In the genomic region with DNA sequence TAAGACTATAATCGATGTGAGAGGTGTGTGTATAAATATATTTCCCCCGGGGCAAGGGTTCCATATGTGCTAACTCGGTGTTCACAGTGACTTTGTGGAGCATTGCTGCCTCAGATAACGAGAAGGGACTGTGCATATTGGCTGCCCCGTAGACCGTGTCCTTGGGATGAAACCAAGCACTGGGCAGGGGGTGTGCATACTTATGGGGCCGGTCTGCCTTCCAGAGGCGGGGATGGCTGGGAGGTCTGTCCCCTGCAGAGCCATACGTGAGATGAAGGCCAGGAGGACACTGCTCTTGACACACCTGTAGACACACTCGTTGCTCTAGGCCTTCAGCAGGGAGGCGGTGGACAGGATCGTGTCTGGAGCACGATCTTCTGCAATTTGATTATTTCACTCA, we compare ENCODE assay signal across 17 cellular contexts. TPM values are rescaled to one million over a fixed set of nuclear protein-coding genes. Genes with fewer than 3 reads are reported as not detected.
DNase-seq lines count a peak whose midpoint lies in the region; ATAC-seq and TF ChIP-seq lines count a peak whose summit lies in the region.
"Had no signal": no experiment of that assay in that cellular context is flagged by ENCODE, and none has a peak within 500 bp of the region (broad histone marks: within the 10 kb centered on the region; RNA-seq: fewer than 3 reads in every experiment).

No MANE protein-coding gene starts in this region.

- H3K27me3 ChIP-seq in mammary epithelial cell (ENCODE audit: insufficient read depth, low read length) = no peaks in the 10 kb centered on the region
- H3K27me3 ChIP-seq in osteoblast (ENCODE audit: insufficient read depth, low read length) = no peaks in the 10 kb centered on the region
- H3K27me3 ChIP-seq: BLaER1 treated with 17β-estradiol and CSF1 and Interleukin-3, amounts not matched to agents 10 nM and 100 nM; MG63 had no signal

- no peak overlapping the region for H3K4me3 Mint-ChIP-seq in MCF 10A (ENCODE audit: unreplicated experiment)
- no peak overlapping the region for H3K4me3 Mint-ChIP-seq in chondrocyte (ENCODE audit: unreplicated experiment)
- H3K4me3 Mint-ChIP-seq in activated CD4-positive, alpha-beta T cell treated with anti-CD3 and anti-CD28 coated beads, Interleukin-2, amount 10 ng/mL, durations not matched to agents 7 days and 5 days = no peak overlapping the region

- POLR2A ChIA-PET in MCF 10A (lab: Yijun Ruan, JAX) = interaction anchor here (0.6 to 8.2 kb wide), 33 partner anchors 9 to 837 kb away, joined by 3 to 116 read pairs (median 4); a partner anchor contains a TSS
- POLR2A ChIA-PET in activated CD4-positive, alpha-beta T cell treated with anti-CD3 and anti-CD28 coated beads, Interleukin-2, amount 10 ng/mL, durations not matched to agents 7 days and 5 days (lab: Charles Lee) = no interaction called here

- H3K4me3 ChIP-seq in mammary epithelial cell (replicated peaks in 1 of 3; ENCODE audit: insufficient read depth in 1 of 3, low read depth in 2 of 3, low read length in 3 of 3) = no peak overlapping the region
- H3K4me3 ChIP-seq in osteoblast (ENCODE audit: insufficient read depth, low read length) = no peak overlapping the region
- H3K4me3 ChIP-seq: BLaER1 treated with 17β-estradiol and CSF1 and Interleukin-3, amounts not matched to agents 10 nM and 100 nM; MG63 had no signal

- BruUV-seq in MCF 10A (replicated peaks; lab: Mats Ljungman, UMichigan) = no TSS peak
- BruUV-seq in mammary epithelial cell (replicated peaks; lab: Mats Ljungman, UMichigan) = no TSS peak

- H3K27ac ChIP-seq in mammary epithelial cell (ENCODE audit: insufficient read depth, low read depth, low read length) (no peak overlapping the region), osteoblast (ENCODE audit: low read depth, low read length) (peak overlapping the region; percentile 46)
- H3K27ac ChIP-seq: 22Rv1; BLaER1 treated with 17β-estradiol and CSF1 and Interleukin-3, amounts not matched to agents 10 nM and 100 nM; KMS-11 had no signal

- H3K27ac Mint-ChIP-seq in MCF 10A (ENCODE audit: low read depth, unreplicated experiment) (peak overlapping the region; percentile 92), chondrocyte (ENCODE audit: unreplicated experiment) (peak overlapping the region; percentile 81)
- no peak overlapping the region for H3K27ac Mint-ChIP-seq in activated CD4-positive, alpha-beta T cell treated with anti-CD3 and anti-CD28 coated beads, Interleukin-2, amount 10 ng/mL, durations not matched to agents 7 days and 5 days

- H3K36me3 Mint-ChIP-seq in MCF 10A (ENCODE audit: insufficient read depth, unreplicated experiment) (peaks cover 8% of the 10 kb centered on the region), chondrocyte (ENCODE audit: low read depth) (no peaks in the 10 kb centered on the region)
- H3K36me3 Mint-ChIP-seq in activated CD4-positive, alpha-beta T cell treated with anti-CD3 and anti-CD28 coated beads, Interleukin-2, amount 10 ng/mL, durations not matched to agents 7 days and 5 days (ENCODE audit: low read depth) = no peaks in the 10 kb centered on the region

- intact Hi-C loops in MCF 10A (cut with micrococcal nuclease) (loop anchor here (2.0 to 5.0 kb wide), 5 partner anchors 41 to 554 kb away; a partner anchor contains a TSS), mammary epithelial cell (cut with micrococcal nuclease) (no loop called here)

- H3K9ac ChIP-seq in mammary epithelial cell (ENCODE audit: insufficient read depth, low read length) = no peak overlapping the region
- H3K9ac ChIP-seq: KMS-11 had no signal

- H3K36me3 ChIP-seq in mammary epithelial cell (ENCODE audit: insufficient read depth, low read length) (no peaks in the 10 kb centered on the region), osteoblast (ENCODE audit: insufficient read depth, low read length) (no peaks in the 10 kb centered on the region)
- H3K36me3 ChIP-seq: BLaER1 treated with 17β-estradiol and CSF1 and Interleukin-3, amounts not matched to agents 10 nM and 100 nM; MG63 had no signal

- in situ Hi-C loops in mammary epithelial cell (cut with MboI; ENCODE audit: low sequenced_read_pairs in 2 of 2) = no loop called here

- no peak for ATAC-seq in HG03025 (IDR thresholded peaks at IDR 0.05; ENCODE audit: low FRiP score, unreplicated experiment)

- TF ChIP-seq CTCF in MCF 10A (IDR thresholded peaks at IDR 0.05; ENCODE audit: unreplicated experiment) (no peak), mammary epithelial cell (conservative IDR thresholded peaks at IDR 0.05 in 1 of 2, IDR thresholded peaks at IDR 0.05 in 1 of 2; ENCODE audit: extremely low read depth in 1 of 2, insufficient read depth in 1 of 2, low read depth in 1 of 2, low read length in 2 of 2) (no peak), chondrocyte (IDR thresholded peaks at IDR 0.05) (no peak), osteoblast (IDR thresholded peaks at IDR 0.05; ENCODE audit: extremely low read depth, low read depth, low read length) (no peak)

- H3K27me3 Mint-ChIP-seq in MCF 10A (ENCODE audit: insufficient read depth, unreplicated experiment) (no peaks in the 10 kb centered on the region), chondrocyte (ENCODE audit: low read depth) (no peaks in the 10 kb centered on the region)
- H3K27me3 Mint-ChIP-seq in activated CD4-positive, alpha-beta T cell treated with anti-CD3 and anti-CD28 coated beads, Interleukin-2, amount 10 ng/mL, durations not matched to agents 7 days and 5 days = no peaks in the 10 kb centered on the region

- H3K4me1 Mint-ChIP-seq in MCF 10A (ENCODE audit: insufficient read depth, unreplicated experiment) = peaks cover 60% of the 10 kb centered on the region
- peaks cover 14% of the 10 kb centered on the region for H3K4me1 Mint-ChIP-seq in chondrocyte (ENCODE audit: low read depth)
- H3K4me1 Mint-ChIP-seq in activated CD4-positive, alpha-beta T cell treated with anti-CD3 and anti-CD28 coated beads, Interleukin-2, amount 10 ng/mL, durations not matched to agents 7 days and 5 days = no peaks in the 10 kb centered on the region

- no peak for DNase-seq in MCF 10A (ENCODE audit: unreplicated experiment)
- DNase-seq in mammary epithelial cell = no peak
- DNase-seq in chondrocyte (ENCODE audit: low spot score) = peak; percentile 42
- DNase-seq in osteoblast (ENCODE audit: insufficient read length, low spot score, missing footprints) = no peak
- DNase-seq in iPS-NIHi7 (ENCODE audit: extremely low spot score) = no peak
- no peak for DNase-seq in activated CD4-positive, alpha-beta T cell treated with anti-CD3 and anti-CD28 coated beads, Interleukin-2, amount 10 ng/mL, durations not matched to agents 7 days and 5 days
- DNase-seq in activated naive CD4-positive, alpha-beta T cell (lab: John Stamatoyannopoulos, UW) = no peak
- DNase-seq: DMS 273 treated with DMSO at 0.1 percent for 48 hours, NCI-H1105, NCI-H187, NCI-H510A, NCI-H82 had no signal

- H3K9me3 Mint-ChIP-seq in MCF 10A (ENCODE audit: unreplicated experiment) (no peaks in the 10 kb centered on the region), chondrocyte (ENCODE audit: low read depth) (peaks cover 8% of the 10 kb centered on the region)
- no peaks in the 10 kb centered on the region for H3K9me3 Mint-ChIP-seq in activated CD4-positive, alpha-beta T cell treated with anti-CD3 and anti-CD28 coated beads, Interleukin-2, amount 10 ng/mL, durations not matched to agents 7 days and 5 days

- 71% methylated on average over 11 of the region's 13 CpGs for WGBS in mammary epithelial cell (ENCODE audit: low coverage, missing lambda C conversion rate)

- H2AFZ ChIP-seq in mammary epithelial cell (ENCODE audit: low read depth, low read length) (no peak overlapping the region), osteoblast (ENCODE audit: low read length) (no peak overlapping the region)

- CTCF ChIA-PET in MCF 10A (lab: Yijun Ruan, JAX) (interaction anchor here (0.6 to 2.9 kb wide), 14 partner anchors 7 to 115 kb away, joined by 3 to 16 read pairs (median 3); no protein-coding TSS in a partner anchor), mammary epithelial cell (lab: Charles Lee; ENCODE audit: low non-redundant PET) (interaction anchor here (1.0 kb wide), 1 partner anchor 40 kb away, joined by 4 read pairs; no protein-coding TSS in a partner anchor)
- CTCF ChIA-PET in activated CD4-positive, alpha-beta T cell treated with anti-CD3 and anti-CD28 coated beads, Interleukin-2, amount 10 ng/mL, durations not matched to agents 7 days and 5 days (lab: Charles Lee) = no interaction called here

- H3K4me1 ChIP-seq in mammary epithelial cell (ENCODE audit: insufficient read depth, low read length) (no peaks in the 10 kb centered on the region), osteoblast (ENCODE audit: insufficient read depth, low read length) (peaks cover 14% of the 10 kb centered on the region)

- dilution Hi-C loops in mammary epithelial cell (cut with HindIII; ENCODE audit: low sequenced_read_pairs) = loop anchor here (10.0 kb wide), 2 partner anchors 58 to 658 kb away; no protein-coding TSS in a partner anchor

- H3K4me2 ChIP-seq in mammary epithelial cell (ENCODE audit: insufficient read depth, low read depth, low read length) (no peak overlapping the region), osteoblast (ENCODE audit: insufficient read depth, low read length) (no peak overlapping the region)
- H3K4me2 ChIP-seq: KMS-11 had no signal

- no peaks in the 10 kb centered on the region for H4K20me1 ChIP-seq in mammary epithelial cell (ENCODE audit: insufficient read depth, low read length)
- H4K20me1 ChIP-seq in osteoblast (ENCODE audit: insufficient read depth, low read length) = no peaks in the 10 kb centered on the region
- H4K20me1 ChIP-seq: BLaER1 treated with 17β-estradiol and CSF1 and Interleukin-3, amounts not matched to agents 10 nM and 100 nM had no signal

- H3K9me3 ChIP-seq in mammary epithelial cell (replicated peaks; ENCODE audit: insufficient read depth, low read length) (peaks cover 12% of the 10 kb centered on the region), osteoblast (ENCODE audit: low read depth, low read length) (no peaks in the 10 kb centered on the region)
- H3K9me3 ChIP-seq: MG63 had no signal

- H3K79me2 ChIP-seq in mammary epithelial cell (ENCODE audit: insufficient read depth, low read length) (no peaks in the 10 kb centered on the region), osteoblast (ENCODE audit: insufficient read depth, low read length) (no peaks in the 10 kb centered on the region)

RNA-seq across cellular contexts. Expression of a gene that starts 56.0 kb away (rescaled TPM):
- total RNA-seq in MCF 10A (2022) (24.3 and 24.8 TPM in 2 replicates), mammary epithelial cell (10 to 100 TPM; 12.5 to 14.1 TPM), chondrocyte (12.6 to 13.5 TPM (median 13.4 TPM) in 3 replicates), osteoblast (13.0 and 15.3 TPM in 2 replicates)
- 5.7 TPM for polyA plus RNA-seq in mammary epithelial cell
- polyA minus RNA-seq in mammary epithelial cell = not detected
- 10 to 100 TPM in 1 of 2 experiments, 1 to 10 TPM in 1; 8.8 to 10.2 TPM for total RNA-seq in activated CD4-positive, alpha-beta T cell treated with anti-CD3 and anti-CD28 coated beads, Interleukin-2, amount 10 ng/mL, durations not matched to agents 7 days and 5 days
